8 cellular contexts compared by ENCODE assay signal in the genomic region with DNA sequence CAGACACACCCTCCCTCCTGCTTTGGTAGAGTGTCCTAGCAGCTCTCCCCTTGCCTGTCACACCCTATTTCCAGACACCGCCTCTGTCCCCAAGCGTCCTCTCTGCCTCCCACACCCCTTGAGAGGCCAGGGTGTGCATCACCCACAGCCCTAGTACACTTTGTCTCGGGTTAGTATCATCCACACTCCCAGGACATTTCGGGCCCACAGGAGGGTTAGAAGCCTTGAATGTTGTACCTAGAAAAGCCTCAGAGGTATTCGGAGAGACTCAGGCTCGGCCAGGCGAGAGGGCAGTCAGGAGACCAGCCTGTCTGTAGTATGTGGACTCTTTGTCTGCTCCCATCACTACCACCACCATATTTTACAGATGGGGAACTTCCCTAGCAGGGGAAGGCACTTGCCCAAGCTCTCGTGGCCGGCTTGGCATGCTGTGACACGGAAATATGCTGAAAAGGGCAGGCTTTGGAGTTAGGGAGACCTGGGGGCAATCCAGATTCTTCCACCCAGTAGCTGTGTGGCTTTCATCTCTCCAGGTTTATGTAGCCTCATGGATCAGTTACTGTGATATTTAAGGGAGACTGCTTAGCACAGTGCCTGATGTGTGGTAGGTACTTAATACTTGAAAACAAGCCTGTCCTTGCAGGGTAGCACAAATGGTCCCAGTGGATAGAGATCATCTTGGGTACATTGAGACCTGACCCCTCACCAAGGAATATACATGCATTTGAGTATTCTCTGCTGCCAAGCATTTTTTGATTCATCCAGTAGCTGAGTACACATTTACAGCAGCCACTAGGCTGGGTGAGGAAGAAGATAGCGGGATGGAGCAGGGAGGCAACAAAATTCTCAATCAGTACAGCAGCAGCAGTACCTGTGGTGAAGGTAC. TPM values are rescaled to one million over a fixed set of nuclear protein-coding genes. Genes with fewer than 3 reads are reported as not detected.
DNase-seq lines count a peak whose midpoint lies in the region; ATAC-seq and TF ChIP-seq lines count a peak whose summit lies in the region.

No MANE protein-coding gene starts in this region.

- no peaks in the 10 kb centered on the region for H3K27me3 ChIP-seq in NT2/D1 (ENCODE audit: insufficient read depth, insufficient read length)
- H3K27me3 ChIP-seq in neural progenitor cell, result peaks cover 3% of the 10 kb centered on the region

- H3K27me3 Mint-ChIP-seq in effector memory CD8-positive, alpha-beta T cell, result no peaks in the 10 kb centered on the region
- H3K27me3 Mint-ChIP-seq in neural progenitor cell (ENCODE audit: insufficient read depth, low read depth), result no peaks in the 10 kb centered on the region

- H3F3A ChIP-seq in neural progenitor cell (ENCODE audit: low read depth), result peaks cover 12% of the 10 kb centered on the region

- H3K36me3 ChIP-seq in NT2/D1 (ENCODE audit: insufficient read depth, insufficient read length, low read length) (peaks cover 67% of the 10 kb centered on the region), neural progenitor cell (no peaks in the 10 kb centered on the region)

- peaks cover 29% of the 10 kb centered on the region for H3K79me2 ChIP-seq in neural progenitor cell (ENCODE audit: low read depth)

- H3K9ac ChIP-seq in NT2/D1 (ENCODE audit: insufficient read length, low read depth) (peak overlapping the region; percentile 97), neural progenitor cell (no peak overlapping the region)

- no peak for ATAC-seq in effector memory CD8-positive, alpha-beta T cell (replicated peaks)
- ATAC-seq in GM18519 (IDR thresholded peaks at IDR 0.05; ENCODE audit: low FRiP score, unreplicated experiment), result no peak
- no peak for ATAC-seq in GM18520 (IDR thresholded peaks at IDR 0.05; ENCODE audit: unreplicated experiment)

- H3K9me3 ChIP-seq in NT2/D1 (ENCODE audit: insufficient read depth, low read length) (peaks cover 22% of the 10 kb centered on the region), neural progenitor cell (ENCODE audit: low read depth) (no peaks in the 10 kb centered on the region)

- H3K27ac ChIP-seq in neural progenitor cell, result no peak overlapping the region

- H4K20me1 ChIP-seq in neural progenitor cell (ENCODE audit: low read depth), result peaks cover 19% of the 10 kb centered on the region

- no peak overlapping the region for H2AFZ ChIP-seq in neural progenitor cell (replicated peaks)

- H3K27ac Mint-ChIP-seq in effector memory CD8-positive, alpha-beta T cell, result peak overlapping the region; percentile 96 to 99
- H3K27ac Mint-ChIP-seq in neural progenitor cell, result peak overlapping the region; percentile 46

- peak overlapping the region; percentile 82 for H3K4me2 ChIP-seq in neural progenitor cell

- TF ChIP-seq CTCF in neural progenitor cell (IDR thresholded peaks at IDR 0.05), result no peak

- peaks cover 46% of the 10 kb centered on the region for H3K36me3 Mint-ChIP-seq in effector memory CD8-positive, alpha-beta T cell (ENCODE audit: insufficient read depth)
- H3K36me3 Mint-ChIP-seq in neural progenitor cell, result peaks cover 29% of the 10 kb centered on the region

- H3K4me3 ChIP-seq in NT2/D1 (ENCODE audit: insufficient read length, low read depth) (peak overlapping the region; percentile 97), neural progenitor cell (peak overlapping the region; percentile 72)

- H3K4me1 ChIP-seq in NT2/D1 (ENCODE audit: insufficient read depth, insufficient read length) (peaks cover 5% of the 10 kb centered on the region), neural progenitor cell (peaks cover 7% of the 10 kb centered on the region)

- DNase-seq in CD1c-positive myeloid dendritic cell (ENCODE audit: extremely low spot score) (peak; percentile 39), NT2/D1 (ENCODE audit: low read depth, low spot score) (no peak), neural progenitor cell (ENCODE audit: low spot score) (no peak), inferior parietal cortex (ENCODE audit: extremely low spot score) (no peak)
- no peak for DNase-seq in effector memory CD8-positive, alpha-beta T cell
- no peak for DNase-seq in activated effector memory CD4-positive, alpha-beta T cell treated with anti-CD3 and anti-CD28 coated beads, Interleukin-2, amount 50 U/mL, for 16 hours

- no peaks in the 10 kb centered on the region for H3K9me3 Mint-ChIP-seq in effector memory CD8-positive, alpha-beta T cell
- H3K9me3 Mint-ChIP-seq in neural progenitor cell, result no peaks in the 10 kb centered on the region

- H3K4me1 Mint-ChIP-seq in effector memory CD8-positive, alpha-beta T cell (ENCODE audit: low read depth in 2 of 2), result peaks cover 46% of the 10 kb centered on the region in 2 donors
- H3K4me1 Mint-ChIP-seq in neural progenitor cell, result peaks cover 20% of the 10 kb centered on the region

- peak overlapping the region; percentile 93 to 99 for H3K4me3 Mint-ChIP-seq in effector memory CD8-positive, alpha-beta T cell
- H3K4me3 Mint-ChIP-seq in neural progenitor cell, result peak overlapping the region; percentile 98

RNA-seq across cellular contexts. Expression of a gene that starts 1.4 kb away (rescaled TPM):
- total RNA-seq in neural progenitor cell (ENCODE audit: low replicate concordance), result 19.7 and 22.0 TPM in 2 replicates

RNA-seq across cellular contexts. Expression of a gene that starts 1.6 kb away (rescaled TPM):
- total RNA-seq in neural progenitor cell (ENCODE audit: low replicate concordance), result 7.6 and 9.2 TPM in 2 replicates

RNA-seq across cellular contexts. Expression of a gene that starts 52.1 kb away (rescaled TPM):
- total RNA-seq in neural progenitor cell (ENCODE audit: low replicate concordance), result 33.4 and 44.1 TPM in 2 replicates

RNA-seq across cellular contexts. Expression of a gene that starts 52.4 kb away (rescaled TPM):
- 20.9 and 36.2 TPM in 2 replicates for total RNA-seq in neural progenitor cell (ENCODE audit: low replicate concordance)
